19 cellular contexts compared by ENCODE assay signal in genomic region chr5:6572825-6573380, GRCh38.
"Had no signal": no experiment of that assay in that cellular context is flagged by ENCODE, and none has a peak within 500 bp of the region (broad histone marks: within the 10 kb centered on the region; RNA-seq: fewer than 3 reads in every experiment).

No MANE protein-coding gene starts in this region.

- H3K9me3 Mint-ChIP-seq: natural killer cell; neural crest cell; stimulated activated effector memory CD8-positive, alpha-beta T cell treated with anti-CD3 and anti-CD28 coated beads, Interleukin-12 subunit alpha, Interleukin-12 subunit beta, amount 100 ng/mL, for 72 hours; stimulated activated naive CD8-positive, alpha-beta T cell treated with anti-CD3 and anti-CD28 coated beads, Interleukin-15, Interleukin-2, amounts not matched to agents 100 ng/mL and 50 ng/mL, for 24 hours had no signal

- DNase-seq: effector CD4-positive, alpha-beta T cell; endodermal cell; erythroblast; foreskin melanocyte; mucosa of descending colon; natural killer cell; nucleus accumbens; ovary; right lobe of liver; stimulated activated CD4-positive, alpha-beta T cell treated with anti-CD3 and anti-CD28 coated beads, Interleukin-4, amount 100 ng/mL, for 1 hour; stimulated activated CD8-positive, alpha-beta memory T cell treated with anti-CD3 and anti-CD28 coated beads, Interleukin-4, amount 100 ng/mL, for 48 hours; testis had no signal

- H3K27ac Mint-ChIP-seq: endodermal cell; natural killer cell; progenitor cell of endocrine pancreas; stimulated activated effector memory CD8-positive, alpha-beta T cell treated with anti-CD3 and anti-CD28 coated beads, Interleukin-12 subunit alpha, Interleukin-12 subunit beta, amount 100 ng/mL, for 72 hours; stimulated activated naive CD8-positive, alpha-beta T cell treated with anti-CD3 and anti-CD28 coated beads, Interleukin-15, Interleukin-2, amounts not matched to agents 100 ng/mL and 50 ng/mL, for 24 hours had no signal

- H3K4me3 Mint-ChIP-seq: endodermal cell; natural killer cell; neural crest cell; stimulated activated effector memory CD8-positive, alpha-beta T cell treated with anti-CD3 and anti-CD28 coated beads, Interleukin-12 subunit alpha, Interleukin-12 subunit beta, amount 100 ng/mL, for 72 hours; stimulated activated naive CD8-positive, alpha-beta T cell treated with anti-CD3 and anti-CD28 coated beads, Interleukin-15, Interleukin-2, amounts not matched to agents 100 ng/mL and 50 ng/mL, for 24 hours had no signal

- H3K4me1 Mint-ChIP-seq: endodermal cell; natural killer cell; neural crest cell; stimulated activated effector memory CD8-positive, alpha-beta T cell treated with anti-CD3 and anti-CD28 coated beads, Interleukin-12 subunit alpha, Interleukin-12 subunit beta, amount 100 ng/mL, for 72 hours had no signal

- H3K27ac ChIP-seq: coronary artery, hepatocyte, ovary, right lobe of liver, testis, tibial nerve had no signal

- H3K4me1 ChIP-seq: tibial nerve had no signal

- H3K36me3 ChIP-seq: ovary, right lobe of liver, tibial nerve had no signal

- ATAC-seq: mucosa of descending colon, right lobe of liver had no signal

- H3K27me3 ChIP-seq: hepatocyte, ovary, right lobe of liver, testis, tibial nerve had no signal

- H3K36me3 Mint-ChIP-seq: natural killer cell; stimulated activated effector memory CD8-positive, alpha-beta T cell treated with anti-CD3 and anti-CD28 coated beads, Interleukin-12 subunit alpha, Interleukin-12 subunit beta, amount 100 ng/mL, for 72 hours had no signal

- H3K4me3 ChIP-seq: coronary artery, hepatocyte, mucosa of descending colon, ovary, right lobe of liver, testis, tibial nerve had no signal

- H3K9me3 ChIP-seq: mucosa of descending colon, ovary, right lobe of liver, testis, tibial nerve had no signal

- H3K79me2 ChIP-seq: hepatocyte had no signal

- H3K4me2 ChIP-seq: hepatocyte had no signal

- H2AFZ ChIP-seq: hepatocyte had no signal
